In the genomic region with DNA sequence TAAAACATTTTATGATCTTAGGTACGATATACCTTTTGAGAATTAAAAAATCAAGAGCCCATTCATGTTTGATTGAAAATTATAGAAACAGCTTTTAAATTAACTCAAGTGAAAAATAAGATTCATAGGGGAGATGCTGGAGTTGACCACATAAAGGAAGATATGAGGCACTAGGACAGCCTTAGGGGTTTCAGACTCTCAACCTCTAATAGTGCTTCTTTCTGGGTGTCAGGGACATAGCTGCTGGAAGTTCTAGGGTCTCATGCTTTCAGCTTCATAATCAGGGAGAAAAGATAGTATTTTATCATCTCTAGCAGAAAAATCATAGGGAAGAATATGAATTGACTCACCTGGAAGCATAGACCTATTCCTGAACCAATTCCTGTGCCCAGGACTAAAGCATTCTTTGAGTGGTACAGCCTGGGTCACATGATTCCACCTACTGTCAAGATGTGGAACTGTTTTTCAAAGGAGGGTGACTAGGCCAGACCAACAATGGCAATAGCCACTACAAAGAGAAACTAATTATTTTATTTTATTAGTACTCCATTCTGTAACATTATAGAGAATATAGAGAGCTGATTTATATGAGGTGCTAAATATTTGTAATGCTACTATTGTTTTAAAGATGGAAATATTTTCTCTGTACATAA, we compare ENCODE assay signal across 2 cellular contexts.
A peak's percentile ranks its signal among the peaks of the same experiment; 100 is the strongest.
TF ChIP-seq lines count a peak whose summit lies in the region.

No MANE protein-coding gene starts in this region.

TF ChIP-seq in Ishikawa, 13 proteins besides CTCF, POLR2A, EP300 and RAD21 (continued from another document):
- TF ChIP-seq, protein P1, sequence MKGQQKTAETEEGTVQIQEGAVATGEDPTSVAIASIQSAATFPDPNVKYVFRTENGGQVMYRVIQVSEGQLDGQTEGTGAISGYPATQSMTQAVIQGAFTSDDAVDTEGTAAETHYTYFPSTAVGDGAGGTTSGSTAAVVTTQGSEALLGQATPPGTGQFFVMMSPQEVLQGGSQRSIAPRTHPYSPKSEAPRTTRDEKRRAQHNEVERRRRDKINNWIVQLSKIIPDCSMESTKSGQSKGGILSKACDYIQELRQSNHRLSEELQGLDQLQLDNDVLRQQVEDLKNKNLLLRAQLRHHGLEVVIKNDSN (IDR thresholded peaks at IDR 0.05), result peak; percentile 80
- TF ChIP-seq CREB1 (IDR thresholded peaks at IDR 0.05; ENCODE audit: low read depth), result no peak
TF ChIP-seq in Ishikawa: peak in this region for 1.

TF ChIP-seq in endothelial cell of umbilical vein, 7 proteins besides CTCF, POLR2A, EP300 and RAD21 (continued from another document):
- no peak for TF ChIP-seq JUN (IDR thresholded peaks at IDR 0.05; ENCODE audit: borderline replicate concordance, insufficient read depth, insufficient read length, low read depth)
TF ChIP-seq in endothelial cell of umbilical vein: peak in this region for 0.
